In the genomic region with DNA sequence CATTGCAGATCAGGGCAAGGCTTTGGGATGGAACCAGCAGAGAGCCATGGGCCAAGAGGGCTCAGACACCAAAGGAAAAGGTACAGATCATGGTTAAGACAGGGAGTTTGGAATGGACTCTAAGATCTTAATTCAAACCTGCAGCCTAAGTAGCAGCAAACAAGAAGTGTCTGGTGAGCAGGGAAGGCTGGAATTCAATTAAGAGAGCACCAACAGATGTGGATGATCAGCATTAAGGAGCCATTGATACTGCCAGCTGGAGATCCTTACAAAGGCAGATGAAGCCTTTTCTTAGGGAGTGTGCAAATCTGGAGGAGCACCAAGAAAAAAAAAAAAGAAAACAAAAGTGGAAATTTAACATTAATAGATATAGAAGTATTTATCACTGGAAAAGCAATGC, we compare ENCODE assay signal across 21 cellular contexts.
"Had no signal": no experiment of that assay in that cellular context is flagged by ENCODE, and none has a peak within 500 bp of the region (broad histone marks: within the 10 kb centered on the region; RNA-seq: fewer than 3 reads in every experiment).

No MANE protein-coding gene starts in this region.

- ATAC-seq: activated naive CD4-positive, alpha-beta T cell treated with anti-CD3 and anti-CD28 coated beads, Interleukin-2, amount 50 U/mL, for 72 hours; right cardiac atrium; stimulated activated naive CD8-positive, alpha-beta T cell treated with anti-CD3 and anti-CD28 coated beads, Interleukin-15, Interleukin-2, amounts not matched to agents 100 U/mL and 50 U/mL, for 24 hours had no signal

- H3K9me3 Mint-ChIP-seq: dendritic cell treated with granulocyte-macrophage colony-stimulating factor and Interleukin-4, amounts not matched to agents 40 ng/mL and 50 ng/mL, for 4 days; nephron progenitor cell had no signal

- H3K36me3 ChIP-seq: ascending aorta, brain microvascular endothelial cell, left ventricle myocardium inferior, upper lobe of left lung had no signal

- H3K4me3 Mint-ChIP-seq: dendritic cell treated with granulocyte-macrophage colony-stimulating factor and Interleukin-4, amounts not matched to agents 40 ng/mL and 50 ng/mL, for 4 days; nephron progenitor cell had no signal

- H3K79me2 ChIP-seq: parathyroid adenoma had no signal

- DNase-seq: activated T-cell treated with anti-CD3 and anti-CD28 coated beads, Interleukin-2, amount 50 U/mL, for 1 hour; brain microvascular endothelial cell; caudate nucleus; effector CD4-positive, alpha-beta T cell; hippocampal formation; kidney; left ventricle myocardium inferior; mammary epithelial cell; midbrain; nephron progenitor cell; nucleus accumbens; right cardiac atrium; stimulated activated CD4-positive, alpha-beta T cell treated with anti-CD3 and anti-CD28 coated beads, Interleukin-12 subunit alpha, Interleukin-12 subunit beta, amount 100 ng/mL, for 4 hours; stimulated activated CD4-positive, alpha-beta T cell treated with anti-CD3 and anti-CD28 coated beads, Interleukin-4, amount 100 ng/mL, for 4 hours; stimulated activated naive CD8-positive, alpha-beta T cell treated with anti-CD3 and anti-CD28 coated beads, Interleukin-15, Interleukin-2, amounts not matched to agents 100 U/mL and 50 U/mL, for 24 hours; T-helper 1 cell; upper lobe of left lung had no signal

- H3K27me3 ChIP-seq: ascending aorta, brain microvascular endothelial cell, upper lobe of left lung had no signal

- H3K27ac Mint-ChIP-seq: activated naive CD4-positive, alpha-beta T cell treated with anti-CD3 and anti-CD28 coated beads, Interleukin-2, amount 50 U/mL, for 72 hours; dendritic cell treated with granulocyte-macrophage colony-stimulating factor and Interleukin-4, amounts not matched to agents 40 ng/mL and 50 ng/mL, for 4 days; nephron progenitor cell had no signal

- H3K9ac ChIP-seq: parathyroid adenoma had no signal

- H3K9me3 ChIP-seq: ascending aorta, left ventricle myocardium inferior had no signal

- H3K27me3 Mint-ChIP-seq: dendritic cell treated with granulocyte-macrophage colony-stimulating factor and Interleukin-4, amounts not matched to agents 40 ng/mL and 50 ng/mL, for 4 days had no signal

- H3K36me3 Mint-ChIP-seq: activated naive CD4-positive, alpha-beta T cell treated with anti-CD3 and anti-CD28 coated beads, Interleukin-2, amount 50 U/mL, for 72 hours had no signal

- H2AFZ ChIP-seq: parathyroid adenoma had no signal

- H3K4me1 ChIP-seq: ascending aorta, left ventricle myocardium inferior, parathyroid adenoma, upper lobe of left lung had no signal

- H3K4me3 ChIP-seq: ascending aorta, left ventricle myocardium inferior, upper lobe of left lung had no signal

- H3K27ac ChIP-seq: ascending aorta, brain microvascular endothelial cell, left ventricle myocardium inferior, parathyroid adenoma, upper lobe of left lung had no signal
